ENCODE assay signal across 22 cellular contexts in genomic region chr11:9851366-9851765, GRCh38.
DNase-seq lines count a peak whose midpoint lies in the region; ATAC-seq and TF ChIP-seq lines count a peak whose summit lies in the region.
"Had no signal": no experiment of that assay in that cellular context is flagged by ENCODE, and none has a peak within 500 bp of the region (broad histone marks: within the 10 kb centered on the region; RNA-seq: fewer than 3 reads in every experiment).

No MANE protein-coding gene starts in this region.

- TF ChIP-seq CTCF in Panc1 (IDR thresholded peaks at IDR 0.05) (no peak), choroid plexus epithelial cell (conservative IDR thresholded peaks at IDR 0.05; ENCODE audit: low read depth, low read length) (no peak), osteoblast (IDR thresholded peaks at IDR 0.05; ENCODE audit: extremely low read depth, low read depth, low read length) (no peak), omental fat pad (IDR thresholded peaks at IDR 0.05) (no peak)

- H3K27me3 ChIP-seq in Panc1 (ENCODE audit: control insufficient read depth, insufficient read depth, low read length) (no peaks in the 10 kb centered on the region), osteoblast (ENCODE audit: insufficient read depth, low read length) (no peaks in the 10 kb centered on the region)
- H3K27me3 ChIP-seq: gastrocnemius medialis, sigmoid colon, testis had no signal

- H3K36me3 ChIP-seq in Panc1 (ENCODE audit: control insufficient read depth, insufficient read depth, low read length): 0 out of 2 replicates have a peak, but pooled peaks cover 5% of the 10 kb centered on the region
- H3K36me3 ChIP-seq in osteoblast (ENCODE audit: insufficient read depth, low read length): peaks cover 6% of the 10 kb centered on the region

- no peaks in the 10 kb centered on the region for H3K79me2 ChIP-seq in osteoblast (ENCODE audit: insufficient read depth, low read length)

- H3K9me3 ChIP-seq in Panc1 (ENCODE audit: control insufficient read depth, insufficient read depth, low read depth, low read length) (no peaks in the 10 kb centered on the region), osteoblast (ENCODE audit: low read depth, low read length) (no peaks in the 10 kb centered on the region)
- H3K9me3 ChIP-seq: gastrocnemius medialis, sigmoid colon, testis had no signal

- ATAC-seq in Panc1 (no peak), HG02981 (IDR thresholded peaks at IDR 0.05; ENCODE audit: unreplicated experiment) (no peak), left cardiac atrium (no peak), omental fat pad (ENCODE audit: low FRiP score) (no peak)
- ATAC-seq: activated T-cell treated with anti-CD3 and anti-CD28 coated beads, Interleukin-2, amount 50 U/mL, for 72 hours; gastrocnemius medialis; stimulated activated memory B cell treated with anti-CD40 and anti-IgM and Interleukin-4, amounts not matched to agents 10 μg/mL and 1 μg/mL and 100 μg/mL, for 72 hours had no signal

- H3K4me1 ChIP-seq in Panc1 (ENCODE audit: control insufficient read depth, insufficient read depth, low read length) (0 out of 2 replicates have a peak, but pooled peaks cover 5% of the 10 kb centered on the region), osteoblast (ENCODE audit: insufficient read depth, low read length) (peaks cover 56% of the 10 kb centered on the region)
- H3K4me1 ChIP-seq: gastrocnemius medialis, sigmoid colon, testis had no signal

- DNase-seq in AG20443 (ENCODE audit: low spot score) (peak; percentile 29), Panc1 (ENCODE audit: low read depth, low spot score) (no peak), choroid plexus epithelial cell (ENCODE audit: low read depth) (peak; percentile 88), osteoblast (ENCODE audit: insufficient read length, low spot score, missing footprints) (no peak), AG08396 (ENCODE audit: low spot score) (no peak), left cardiac atrium (no peak), omental fat pad (ENCODE audit: low spot score) (no peak)
- DNase-seq: activated naive CD4-positive, alpha-beta T cell treated with anti-CD3 and anti-CD28 coated beads, Interleukin-2, amount 50 U/mL, for 16 hours; activated T-cell treated with anti-CD3 and anti-CD28 coated beads, Interleukin-2, amount 50 U/mL, for 72 hours; cortex of kidney; gastrocnemius medialis; kidney; naive B cell; NCI-H187; posterior cingulate gyrus; SHP77 treated with DMSO at 0.1 percent for 48 hours; sigmoid colon; stimulated activated CD4-positive, alpha-beta T cell treated with anti-CD3 and anti-CD28 coated beads, Interleukin-1b, Interleukin-23, amount 100 ng/mL, for 48 hours; testis had no signal

- BruUV-seq in Panc1 (replicated peaks; lab: Mats Ljungman, UMichigan): no TSS peak

- intact Hi-C loops in Panc1 (cut with micrococcal nuclease; ENCODE audit: unreplicated experiment) (no loop called here), left cardiac atrium (cut with DNase I) (no loop called here)

- H2AFZ ChIP-seq in osteoblast (ENCODE audit: low read length): no peak overlapping the region

- CTCF ChIA-PET in Panc1 (lab: Charles Lee): no interaction called here

- in situ Hi-C loops in Panc1 (cut with HindIII; ENCODE audit: low pct_unique_long_range_greater_than_20kb, low sequenced_read_pairs): loop anchor here (25.0 kb wide), 1 partner anchor 461 kb away; the partner anchor contains the start of gene ADM

- peak overlapping the region; percentile 20 for H3K4me2 ChIP-seq in osteoblast (ENCODE audit: insufficient read depth, low read length)

- no peak overlapping the region for H3K4me3 ChIP-seq in Panc1 (ENCODE audit: low read depth in 2 of 2, low read length in 2 of 2)
- H3K4me3 ChIP-seq in choroid plexus epithelial cell (ENCODE audit: low read depth, low read length): no peak overlapping the region
- no peak overlapping the region for H3K4me3 ChIP-seq in osteoblast (ENCODE audit: insufficient read depth, low read length)
- H3K4me3 ChIP-seq: gastrocnemius medialis, sigmoid colon, testis had no signal

- H3K27ac ChIP-seq in Panc1 (ENCODE audit: low read length) (peak overlapping the region; percentile 34; the same call in 1 of the 2 replicates), osteoblast (ENCODE audit: low read depth, low read length) (peak overlapping the region; percentile 88)
- H3K27ac ChIP-seq: gastrocnemius medialis, HL-60, sigmoid colon, testis had no signal

- no peaks in the 10 kb centered on the region for H4K20me1 ChIP-seq in osteoblast (ENCODE audit: insufficient read depth, low read length)

- POLR2A ChIA-PET in Panc1 (lab: Charles Lee): no interaction called here

Comparison
In these comparisons a context has a peak if more than half of its experiments do, and no peak if none do; other contexts are left out.
1. DNase-seq: peak in AG20443 (single experiment) and choroid plexus epithelial cell (single experiment); none in Panc1 (single experiment), osteoblast (single experiment), AG08396 (single experiment), left cardiac atrium (single experiment) and omental fat pad (single experiment).